Comparison of ENCODE assay signal across 27 cellular contexts in genomic region chr2:3986063-3986462, GRCh38.
"Had no signal": no experiment of that assay in that cellular context is flagged by ENCODE, and none has a peak within 500 bp of the region (broad histone marks: within the 10 kb centered on the region; RNA-seq: fewer than 3 reads in every experiment).

No MANE protein-coding gene starts in this region.

- H3K27ac Mint-ChIP-seq: activated CD4-positive, alpha-beta T cell treated with anti-CD3 and anti-CD28 coated beads for 36 hours; activated CD8-positive, alpha-beta T cell treated with anti-CD3 and anti-CD28 coated beads for 36 hours; activated naive CD4-positive, alpha-beta T cell treated with anti-CD3 and anti-CD28 coated beads, Interleukin-2, amount 50 U/mL, for 72 hours; activated naive CD8-positive, alpha-beta T cell treated with anti-CD3 and anti-CD28 coated beads, Interleukin-2, amount 50 U/mL, for 24 hours; brain; IgD-negative memory B cell had no signal

- H3K27me3 Mint-ChIP-seq: activated CD4-positive, alpha-beta T cell treated with anti-CD3 and anti-CD28 coated beads for 36 hours; activated CD8-positive, alpha-beta T cell treated with anti-CD3 and anti-CD28 coated beads for 36 hours; activated naive CD8-positive, alpha-beta T cell treated with anti-CD3 and anti-CD28 coated beads, Interleukin-2, amount 50 U/mL, for 24 hours; IgD-negative memory B cell had no signal

- H3K27ac ChIP-seq: ascending aorta, cardiac muscle cell, SJCRH30, WERI-Rb-1 had no signal

- H3K4me1 ChIP-seq: ascending aorta, SJCRH30 had no signal

- H3K36me3 ChIP-seq: ascending aorta, cardiac muscle cell, SJCRH30, WERI-Rb-1 had no signal

- H3K4me3 ChIP-seq: ascending aorta, cardiac muscle cell, SJCRH30 had no signal

- H3K4me2 ChIP-seq: SK-N-SH had no signal

- H3K4me3 Mint-ChIP-seq: activated CD4-positive, alpha-beta T cell treated with anti-CD3 and anti-CD28 coated beads for 36 hours; activated CD8-positive, alpha-beta T cell treated with anti-CD3 and anti-CD28 coated beads for 36 hours; activated naive CD8-positive, alpha-beta T cell treated with anti-CD3 and anti-CD28 coated beads, Interleukin-2, amount 50 U/mL, for 24 hours; brain; IgD-negative memory B cell had no signal

- H3K4me1 Mint-ChIP-seq: activated CD4-positive, alpha-beta T cell treated with anti-CD3 and anti-CD28 coated beads for 36 hours; activated naive CD8-positive, alpha-beta T cell treated with anti-CD3 and anti-CD28 coated beads, Interleukin-2, amount 50 U/mL, for 24 hours; IgD-negative memory B cell had no signal

- H3K27me3 ChIP-seq: ascending aorta, cardiac muscle cell, SJCRH30 had no signal

- H3K9me3 ChIP-seq: ascending aorta, SJCRH30, SK-N-SH had no signal

- H3K9ac ChIP-seq: SK-N-SH had no signal

- DNase-seq: activated CD4-positive, alpha-beta T cell treated with anti-CD3 and anti-CD28 coated beads for 36 hours; activated CD4-positive, alpha-beta T cell treated with anti-CD3 and anti-CD28 coated beads, Interleukin-2, amount 50 U/mL, for 1 hour; activated CD8-positive, alpha-beta memory T cell treated with anti-CD3 and anti-CD28 coated beads, Interleukin-2, amount 50 U/mL, for 48 hours; activated CD8-positive, alpha-beta T cell treated with anti-CD3 and anti-CD28 coated beads for 36 hours; activated effector memory CD4-positive, alpha-beta T cell treated with anti-CD3 and anti-CD28 coated beads, Interleukin-2, amount 50 U/mL, for 16 hours; activated naive CD4-positive, alpha-beta T cell treated with Interleukin-2 at 50 U/mL for 16 hours; activated naive CD8-positive, alpha-beta T cell treated with anti-CD3 and anti-CD28 coated beads, Interleukin-2, amount 50 U/mL, for 24 hours; activated T-cell treated with anti-CD3 and anti-CD28 coated beads, Interleukin-2, amount 50 U/mL, for 1 hour; amniotic stem cell; NCI-H1105; NCI-H1436; NCI-H1694 treated with DMSO at 0.1 percent for 48 hours; NCI-H2081; NCI-H510A treated with DMSO at 0.1 percent for 48 hours; NCI-H69; Right ventricle myocardium superior; RPMI8226; SJCRH30; SK-N-SH; T-helper 1 cell; WERI-Rb-1 had no signal

- ATAC-seq: activated CD4-positive, alpha-beta T cell treated with anti-CD3 and anti-CD28 coated beads for 36 hours; activated CD8-positive, alpha-beta T cell treated with anti-CD3 and anti-CD28 coated beads for 36 hours; activated naive CD4-positive, alpha-beta T cell treated with anti-CD3 and anti-CD28 coated beads, Interleukin-2, amount 50 U/mL, for 72 hours; activated naive CD8-positive, alpha-beta T cell treated with anti-CD3 and anti-CD28 coated beads, Interleukin-2, amount 50 U/mL, for 24 hours; Panc1 had no signal

- H3K36me3 Mint-ChIP-seq: IgD-negative memory B cell had no signal
